Comparison of ENCODE assay signal across 12 cellular contexts in the genomic region with DNA sequence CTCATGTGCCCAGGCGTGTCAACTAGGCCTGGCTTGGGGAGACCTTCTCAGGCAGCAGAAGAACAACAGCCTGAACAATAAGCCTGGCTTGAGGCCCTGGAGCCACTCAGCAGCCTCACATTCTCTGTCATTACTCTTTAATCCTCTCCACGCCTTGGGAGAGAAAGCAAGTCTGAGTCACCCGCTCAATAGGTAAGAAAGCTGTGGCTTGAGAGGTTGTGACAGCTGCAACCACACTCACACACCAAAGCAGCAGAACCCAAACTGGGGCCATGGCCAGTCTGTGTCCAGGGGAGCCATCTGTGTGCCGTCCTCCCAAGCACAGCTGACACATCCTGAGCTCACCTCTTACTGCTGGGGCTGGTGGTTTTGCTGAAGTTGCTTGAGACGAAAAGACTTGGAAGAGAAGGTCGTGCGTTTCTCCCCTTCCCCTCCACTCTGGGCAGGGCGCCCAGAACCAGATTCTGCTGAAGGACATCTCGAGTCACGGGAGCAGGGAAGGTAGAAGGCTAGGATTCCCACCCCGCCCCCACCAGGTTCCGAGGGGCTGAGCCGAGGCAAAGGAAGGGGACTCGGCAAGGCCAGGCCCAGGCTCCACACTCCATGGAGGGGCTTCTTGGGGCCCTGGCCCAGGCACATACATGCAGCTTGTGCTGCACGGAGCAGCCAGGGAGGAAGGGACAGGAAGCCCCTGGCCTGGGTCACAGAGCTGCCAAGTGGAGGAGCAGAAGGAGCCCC. TPM values are rescaled to one million over a fixed set of nuclear protein-coding genes. Genes with fewer than 3 reads are reported as not detected.
DNase-seq lines count a peak whose midpoint lies in the region; ATAC-seq, FAIRE-seq and TF ChIP-seq lines count a peak whose summit lies in the region.
"Had no signal": no experiment of that assay in that cellular context is flagged by ENCODE, and none has a peak within 500 bp of the region (broad histone marks: within the 10 kb centered on the region; RNA-seq: fewer than 3 reads in every experiment).

No MANE protein-coding gene starts in this region.

- intact Hi-C loops in cardiac septum (cut with DNase I): no loop called here

- H3K9me3 ChIP-seq in right atrium auricular region (no peaks in the 10 kb centered on the region), hepatocyte (ENCODE audit: low read depth) (no peaks in the 10 kb centered on the region)

- no peak overlapping the region for H3K4me2 ChIP-seq in hepatocyte

- DNase-seq in cardiac septum (ENCODE audit: low spot score) (peak; percentile 56), right atrium auricular region (ENCODE audit: low spot score) (no peak), RPMI7951 (ENCODE audit: low read depth) (peak; percentile 73), hepatocyte (ENCODE audit: low spot score) (peak; percentile 60), urothelium cell line (ENCODE audit: low spot score) (peak; percentile 59), NCI-H2171 treated with DMSO at 0.1 percent for 48 hours (lab: John Stamatoyannopoulos, UW) (no peak), GM13976 (ENCODE audit: low spot score) (no peak)
- DNase-seq: activated gamma-delta T cell treated with Interleukin-2 at 50 U/mL for 16 hours, AML-193, T-helper 9 cell had no signal

- H3K36me3 ChIP-seq in right atrium auricular region (no peaks in the 10 kb centered on the region), hepatocyte (replicated peaks; ENCODE audit: insufficient read depth, low read depth) (no peaks in the 10 kb centered on the region)

- no peaks in the 10 kb centered on the region for H3K79me2 ChIP-seq in hepatocyte

- no peak for TF ChIP-seq CTCF in right atrium auricular region (IDR thresholded peaks at IDR 0.05)
- no peak for TF ChIP-seq CTCF in hepatocyte (IDR thresholded peaks at IDR 0.05; ENCODE audit: poor library complexity)
- TF ChIP-seq CTCF in GM13976 (IDR thresholded peaks at IDR 0.05; ENCODE audit: borderline replicate concordance, control extremely low read depth, extremely low read depth, insufficient read depth, missing control alignments): no peak

- H4K20me1 ChIP-seq in hepatocyte (ENCODE audit: insufficient read depth, poor library complexity, severe bottlenecking): no peaks in the 10 kb centered on the region

- 61% methylated on average over 15 of the region's 15 CpGs for WGBS in hepatocyte (ENCODE audit: low lambda C conversion rate, missing lambda C conversion rate)

- no peak for ATAC-seq in GM18858 (IDR thresholded peaks at IDR 0.05; ENCODE audit: unreplicated experiment)

- no peaks in the 10 kb centered on the region for H3K9me2 ChIP-seq in hepatocyte (replicated peaks; ENCODE audit: insufficient read depth)

- H3K27me3 ChIP-seq in right atrium auricular region (no peaks in the 10 kb centered on the region), hepatocyte (no peaks in the 10 kb centered on the region)

- in situ Hi-C loops in GM13976 (cut with MboI; ENCODE audit: low sequenced_read_pairs, unreplicated experiment): no loop called here

- FAIRE-seq in urothelium cell line (lab: Jason Lieb, UNC): peak; percentile 40

- no peak overlapping the region for H3K4me3 ChIP-seq in right atrium auricular region
- H3K4me3 ChIP-seq in hepatocyte: no peak overlapping the region

- no peak overlapping the region for H2AFZ ChIP-seq in hepatocyte

- H3K27ac ChIP-seq in right atrium auricular region (no peak overlapping the region), hepatocyte (peak overlapping the region; percentile 8)

- H3K4me1 ChIP-seq in right atrium auricular region: peaks cover 0 to 4% of the 10 kb centered on the region in 2 donors
- peaks cover 35% of the 10 kb centered on the region for H3K4me1 ChIP-seq in hepatocyte (ENCODE audit: insufficient read depth)

RNA-seq across cellular contexts. Expression of gene TMEM63C, which starts 5.5 kb away (rescaled TPM):
- 0.46 TPM for total RNA-seq in cardiac septum
- total RNA-seq in right atrium auricular region: under 1 TPM in 1 of 2 donors, not detected in 1; 0.04 TPM
- not detected in 2 replicates for total RNA-seq in RPMI7951 (2014; rRNA removed; shearing (Covaris generic))
- total RNA-seq in hepatocyte: 4.9 and 5.1 TPM in 2 replicates
- polyA plus RNA-seq in hepatocyte: 5.4 and 9.7 TPM in 2 replicates

RNA-seq across cellular contexts. Expression of gene ZDHHC22, which starts 45.5 kb away (rescaled TPM):
- total RNA-seq in cardiac septum: not detected
- not detected for total RNA-seq in right atrium auricular region
- total RNA-seq in RPMI7951 (2014; rRNA removed; shearing (Covaris generic)): not detected in 2 replicates
- 0.04 TPM in 1 of 2 replicates, not detected in the other for total RNA-seq in hepatocyte
- not detected in 2 replicates for polyA plus RNA-seq in hepatocyte
- total RNA-seq: epithelial cell of proximal tubule had no signal

Comparison
In these comparisons a context has a peak if more than half of its experiments do, and no peak if none do; other contexts are left out.
1. DNase-seq: peak in cardiac septum (single experiment), RPMI7951 (single experiment), hepatocyte (single experiment) and urothelium cell line (single experiment); none in right atrium auricular region (single experiment), NCI-H2171 treated with DMSO at 0.1 percent for 48 hours (single experiment) and GM13976 (single experiment).